In genomic region chr10:131620314-131620713, GRCh38 we compare ENCODE assay signal across 21 cellular contexts.
A peak's percentile ranks its signal among the peaks of the same experiment; 100 is the strongest.
DNase-seq lines count a peak whose midpoint lies in the region; ATAC-seq and TF ChIP-seq lines count a peak whose summit lies in the region.
"Had no signal": no experiment of that assay in that cellular context is flagged by ENCODE, and none has a peak within 500 bp of the region (broad histone marks: within the 10 kb centered on the region; RNA-seq: fewer than 3 reads in every experiment).

No MANE protein-coding gene starts in this region.

- no peak for TF ChIP-seq POLR2A in upper lobe of left lung (IDR thresholded peaks at IDR 0.05)

- H3K27ac ChIP-seq in neuronal stem cell (replicated peaks; ENCODE audit: low read length), result no peak overlapping the region
- H3K27ac ChIP-seq in upper lobe of left lung, result no peak overlapping the region
- H3K27ac ChIP-seq: 22Rv1, A549 had no signal

- H3K18ac ChIP-seq in neuronal stem cell (ENCODE audit: low read length), result peak overlapping the region; percentile 11

- no peaks in the 10 kb centered on the region for H3K36me3 Mint-ChIP-seq in activated CD4-positive, alpha-beta T cell treated with anti-CD3 and anti-CD28 coated beads, Interleukin-2, amount 10 ng/mL, durations not matched to agents 24 days and 14 days (ENCODE audit: low read depth)
- no peaks in the 10 kb centered on the region for H3K36me3 Mint-ChIP-seq in glutamatergic neuron (ENCODE audit: unreplicated experiment)
- H3K36me3 Mint-ChIP-seq: CD8-positive, alpha-beta T cell had no signal

- H4K91ac ChIP-seq in neuronal stem cell (ENCODE audit: low read depth, low read length, poor library complexity), result no peak overlapping the region

- H3K9me3 ChIP-seq in neuronal stem cell (replicated peaks in 1 of 2; ENCODE audit: control insufficient read depth in 2 of 2, insufficient read depth in 1 of 2, low read depth in 1 of 2, low read length in 2 of 2) (no peaks in the 10 kb centered on the region), upper lobe of left lung (no peaks in the 10 kb centered on the region)
- H3K9me3 ChIP-seq: A549 had no signal

- no peak overlapping the region for H3K23ac ChIP-seq in neuronal stem cell (ENCODE audit: low read depth, low read length, poor library complexity)

- ATAC-seq in stimulated activated naive CD8-positive, alpha-beta T cell treated with anti-CD3 and anti-CD28 coated beads, Interleukin-15, amount 100 ng/mL, for 72 hours, result peak; percentile 17
- no peak for ATAC-seq in stimulated activated naive CD8-positive, alpha-beta T cell treated with anti-CD3 and anti-CD28 coated beads, Interleukin-15, Interleukin-2, amounts not matched to agents 100 U/mL and 50 U/mL, for 24 hours
- peak; percentile 27 to 28 for ATAC-seq in upper lobe of left lung (ENCODE audit: low FRiP score in 2 of 2)
- ATAC-seq: CD8-positive, alpha-beta T cell; GM12878; HCT116 had no signal

- H2AK5ac ChIP-seq in neuronal stem cell (ENCODE audit: low read depth, low read length), result peak overlapping the region; percentile 61

- no peak overlapping the region for H3K4me2 ChIP-seq in neuronal stem cell (ENCODE audit: insufficient read depth, low read length, poor library complexity, severe bottlenecking)
- H3K4me2 ChIP-seq: A549 had no signal

- H3K4me3 Mint-ChIP-seq in activated CD4-positive, alpha-beta T cell treated with anti-CD3 and anti-CD28 coated beads, Interleukin-2, amount 10 ng/mL, durations not matched to agents 24 days and 14 days, result no peak overlapping the region
- no peak overlapping the region for H3K4me3 Mint-ChIP-seq in stimulated activated naive CD8-positive, alpha-beta T cell treated with anti-CD3 and anti-CD28 coated beads, Interleukin-15, amount 100 ng/mL, for 72 hours
- no peak overlapping the region for H3K4me3 Mint-ChIP-seq in glutamatergic neuron (ENCODE audit: unreplicated experiment)
- H3K4me3 Mint-ChIP-seq: CD8-positive, alpha-beta T cell; HFFc6 had no signal

- no peak overlapping the region for H3K4me3 ChIP-seq in neuronal stem cell (ENCODE audit: low read length in 2 of 2)
- no peak overlapping the region for H3K4me3 ChIP-seq in upper lobe of left lung
- H3K4me3 ChIP-seq: A549, GM12878 had no signal

- H3K4me1 Mint-ChIP-seq in activated CD4-positive, alpha-beta T cell treated with anti-CD3 and anti-CD28 coated beads, Interleukin-2, amount 10 ng/mL, durations not matched to agents 24 days and 14 days, result no peaks in the 10 kb centered on the region
- H3K4me1 Mint-ChIP-seq in stimulated activated naive CD8-positive, alpha-beta T cell treated with anti-CD3 and anti-CD28 coated beads, Interleukin-15, amount 100 ng/mL, for 72 hours, result no peaks in the 10 kb centered on the region
- no peaks in the 10 kb centered on the region for H3K4me1 Mint-ChIP-seq in glutamatergic neuron (ENCODE audit: low read depth, unreplicated experiment)

- no peaks in the 10 kb centered on the region for H3K27me3 ChIP-seq in neuronal stem cell (ENCODE audit: control insufficient read depth in 3 of 3, insufficient read depth in 3 of 3, low read depth in 1 of 3, low read length in 3 of 3)
- no peaks in the 10 kb centered on the region for H3K27me3 ChIP-seq in upper lobe of left lung

- H3K27me3 Mint-ChIP-seq in activated CD4-positive, alpha-beta T cell treated with anti-CD3 and anti-CD28 coated beads, Interleukin-2, amount 10 ng/mL, durations not matched to agents 24 days and 14 days, result no peaks in the 10 kb centered on the region
- peaks cover 7% of the 10 kb centered on the region for H3K27me3 Mint-ChIP-seq in stimulated activated naive CD8-positive, alpha-beta T cell treated with anti-CD3 and anti-CD28 coated beads, Interleukin-15, amount 100 ng/mL, for 72 hours
- peaks cover 5% of the 10 kb centered on the region for H3K27me3 Mint-ChIP-seq in glutamatergic neuron (ENCODE audit: unreplicated experiment)

- peak overlapping the region; percentile 75 for H2BK15ac ChIP-seq in neuronal stem cell (ENCODE audit: low read length)

- no peak overlapping the region for H2BK120ac ChIP-seq in neuronal stem cell (ENCODE audit: low read depth, low read length)

- intact Hi-C loops in activated CD4-positive, alpha-beta T cell treated with anti-CD3 and anti-CD28 coated beads, Interleukin-2, amount 10 ng/mL, durations not matched to agents 24 days and 14 days (cut with micrococcal nuclease), result no loop called here

- no peak overlapping the region for H4K8ac ChIP-seq in neuronal stem cell (ENCODE audit: low read depth, low read length)

- TF ChIP-seq EP300 in upper lobe of left lung (IDR thresholded peaks at IDR 0.05), result no peak

- peak; percentile 34 for DNase-seq in activated CD4-positive, alpha-beta T cell treated with anti-CD3 and anti-CD28 coated beads, Interleukin-2, amount 10 ng/mL, durations not matched to agents 24 days and 14 days
- DNase-seq in activated CD4-positive, alpha-beta T cell treated with anti-CD3 and anti-CD28 coated beads, Interleukin-2, amount 50 U/mL, for 1 hour, result no peak
- no peak for DNase-seq in stimulated activated naive CD8-positive, alpha-beta T cell treated with anti-CD3 and anti-CD28 coated beads, Interleukin-15, amount 100 ng/mL, for 72 hours
- no peak for DNase-seq in stimulated activated naive CD8-positive, alpha-beta T cell treated with anti-CD3 and anti-CD28 coated beads, Interleukin-15, Interleukin-2, amounts not matched to agents 100 U/mL and 50 U/mL, for 24 hours
- DNase-seq in neuronal stem cell (ENCODE audit: low spot score), result no peak
- peak in 1 of 2 donors; percentile 43 for DNase-seq in upper lobe of left lung
- no peak for DNase-seq in glutamatergic neuron
- no peak for DNase-seq in ecto neural progenitor cell (ENCODE audit: low spot score)
- DNase-seq: AML-193; CD8-positive, alpha-beta T cell; DMS 273 treated with DMSO at 0.1 percent for 48 hours; DMS53; DND-41; EL; GOT3; H7; HFFc6 had no signal

- H3K9me3 Mint-ChIP-seq in activated CD4-positive, alpha-beta T cell treated with anti-CD3 and anti-CD28 coated beads, Interleukin-2, amount 10 ng/mL, durations not matched to agents 24 days and 14 days, result no peaks in the 10 kb centered on the region
- no peaks in the 10 kb centered on the region for H3K9me3 Mint-ChIP-seq in stimulated activated naive CD8-positive, alpha-beta T cell treated with anti-CD3 and anti-CD28 coated beads, Interleukin-15, amount 100 ng/mL, for 72 hours
- peaks cover 7% of the 10 kb centered on the region for H3K9me3 Mint-ChIP-seq in glutamatergic neuron (ENCODE audit: unreplicated experiment)
- H3K9me3 Mint-ChIP-seq: CD8-positive, alpha-beta T cell had no signal

- H2BK5ac ChIP-seq in neuronal stem cell (ENCODE audit: low read length), result no peak overlapping the region

- WGBS in neuronal stem cell (ENCODE audit: extremely low coverage in 2 of 2, insufficient read length in 2 of 2, insufficient replicate concordance in 1 of 2), 2 donors, result no CpG with 5 or more reads among the region's 6 CpGs
- 84% methylated on average over 5 of the region's 6 CpGs; no CpG with 5 or more reads in 1 of the 2 donors for WGBS in upper lobe of left lung, 2 donors

- peak overlapping the region; percentile 31 for H3K14ac ChIP-seq in neuronal stem cell (ENCODE audit: low read length)

- no peak overlapping the region for H3K27ac Mint-ChIP-seq in activated CD4-positive, alpha-beta T cell treated with anti-CD3 and anti-CD28 coated beads, Interleukin-2, amount 10 ng/mL, durations not matched to agents 24 days and 14 days
- no peak overlapping the region for H3K27ac Mint-ChIP-seq in stimulated activated naive CD8-positive, alpha-beta T cell treated with anti-CD3 and anti-CD28 coated beads, Interleukin-15, amount 100 ng/mL, for 72 hours
- H3K27ac Mint-ChIP-seq in glutamatergic neuron (ENCODE audit: unreplicated experiment), result no peak overlapping the region
- H3K27ac Mint-ChIP-seq: CD8-positive, alpha-beta T cell; HFFc6 had no signal

- no peak overlapping the region for H3K9ac ChIP-seq in neuronal stem cell (ENCODE audit: low read depth, low read length, poor library complexity)

- H3K4me1 ChIP-seq in neuronal stem cell (ENCODE audit: control insufficient read depth in 2 of 2, insufficient read depth in 1 of 2, low read depth in 1 of 2, low read length in 2 of 2), result peaks cover 2 to 3% of the 10 kb centered on the region in 2 donors
- no peaks in the 10 kb centered on the region for H3K4me1 ChIP-seq in upper lobe of left lung

- H3K36me3 ChIP-seq in neuronal stem cell (replicated peaks in 1 of 2; ENCODE audit: control insufficient read depth in 2 of 2, insufficient read depth in 2 of 2, low read length in 2 of 2) (no peaks in the 10 kb centered on the region), upper lobe of left lung (no peaks in the 10 kb centered on the region)

- no peak overlapping the region for H2AFZ ChIP-seq in neuronal stem cell (ENCODE audit: low read length)

- no peak overlapping the region for H3K4ac ChIP-seq in neuronal stem cell (ENCODE audit: low read length)

- no peaks in the 10 kb centered on the region for H3K79me1 ChIP-seq in neuronal stem cell (ENCODE audit: low read depth, low read length)

- no peak for TF ChIP-seq CTCF in upper lobe of left lung (IDR thresholded peaks at IDR 0.05)
- TF ChIP-seq CTCF in glutamatergic neuron (IDR thresholded peaks at IDR 0.05; ENCODE audit: partially characterized antibody, unreplicated experiment), result no peak

- peak overlapping the region; percentile 58 for H2BK12ac ChIP-seq in neuronal stem cell (ENCODE audit: low read length)
